In the genomic region with DNA sequence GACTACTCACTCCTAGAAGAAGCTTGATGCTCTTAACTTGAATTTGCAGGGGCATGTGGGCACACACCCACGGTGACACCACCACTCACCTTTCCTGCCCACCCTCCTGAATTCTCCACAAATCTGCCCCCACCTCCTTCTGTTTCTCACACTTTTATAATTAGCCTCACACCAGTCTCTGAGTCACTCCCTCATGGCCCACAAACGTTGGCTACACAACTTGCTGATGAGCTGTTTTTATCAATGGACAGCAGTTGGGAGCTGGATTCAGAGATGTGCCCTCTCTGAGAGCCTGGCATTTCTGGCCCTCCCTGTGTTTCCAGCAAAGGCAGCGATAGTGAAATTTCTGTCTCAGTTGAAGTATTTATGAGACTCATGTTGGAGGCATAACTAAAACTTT, we compare ENCODE assay signal across 11 cellular contexts. TPM values are rescaled to one million over a fixed set of nuclear protein-coding genes. Genes with fewer than 3 reads are reported as not detected.
A peak's percentile ranks its signal among the peaks of the same experiment; 100 is the strongest.
DNase-seq lines count a peak whose midpoint lies in the region; ATAC-seq lines count a peak whose summit lies in the region.
"Had no signal": no experiment of that assay in that cellular context is flagged by ENCODE, and none has a peak within 500 bp of the region (broad histone marks: within the 10 kb centered on the region; RNA-seq: fewer than 3 reads in every experiment).

No MANE protein-coding gene starts in this region.

- no peak overlapping the region for H4K8ac ChIP-seq in mesendoderm (ENCODE audit: low read depth, low read length)

- H2BK120ac ChIP-seq in mesendoderm (ENCODE audit: low read depth, low read length) = no peak overlapping the region

- no peaks in the 10 kb centered on the region for H3K79me1 ChIP-seq in mesendoderm (ENCODE audit: low read length)

- no peak overlapping the region for H2AK5ac ChIP-seq in mesendoderm (ENCODE audit: low read length)

- H3K27ac ChIP-seq in BLaER1 = peak overlapping the region; percentile 40; the same call in 1 of the 2 replicates
- H3K27ac ChIP-seq in CD8-positive, alpha-beta memory T cell (ENCODE audit: low read depth, low read length) = no peak overlapping the region
- H3K27ac ChIP-seq in mesendoderm (ENCODE audit: low read depth, low read length) = no peak overlapping the region

- H3K9me3 Mint-ChIP-seq in CD8-positive, alpha-beta memory T cell = no peaks in the 10 kb centered on the region

- no peak overlapping the region for H3K4ac ChIP-seq in mesendoderm (ENCODE audit: low read depth, low read length)

- H3K23ac ChIP-seq in mesendoderm (ENCODE audit: low read length) = peak overlapping the region; percentile 35

- H2BK5ac ChIP-seq in mesendoderm (ENCODE audit: low read length) = no peak overlapping the region

- H3K27ac Mint-ChIP-seq in CD8-positive, alpha-beta memory T cell = peak overlapping the region; percentile 31 to 98 (median 80)

- H3K4me3 ChIP-seq in BLaER1 = no peak overlapping the region
- H3K4me3 ChIP-seq in CD8-positive, alpha-beta memory T cell (ENCODE audit: low read length) = peak overlapping the region; percentile 13
- H3K4me3 ChIP-seq in mesendoderm (ENCODE audit: low read length) = no peak overlapping the region

- no peak overlapping the region for H3K18ac ChIP-seq in mesendoderm (ENCODE audit: low read length)

- peaks cover 32 to 35% (median 33%) of the 10 kb centered on the region in 3 donors for H3K4me1 Mint-ChIP-seq in CD8-positive, alpha-beta memory T cell

- CTCF ChIA-PET in CD8-positive, alpha-beta memory T cell (lab: Charles Lee) = no interaction called here

- no peaks in the 10 kb centered on the region for H3K27me3 ChIP-seq in BLaER1
- H3K27me3 ChIP-seq in CD8-positive, alpha-beta memory T cell (ENCODE audit: insufficient read depth, low read length, poor library complexity, severe bottlenecking) = no peaks in the 10 kb centered on the region
- H3K27me3 ChIP-seq in mesendoderm (ENCODE audit: insufficient read depth, low read length, poor library complexity) = no peaks in the 10 kb centered on the region

- no peaks in the 10 kb centered on the region for H3K9me3 ChIP-seq in BLaER1
- H3K9me3 ChIP-seq in CD8-positive, alpha-beta memory T cell (ENCODE audit: low read length) = no peaks in the 10 kb centered on the region

- peak overlapping the region; percentile 70; the same call in 1 of the 2 replicates for H3K4me2 ChIP-seq in BLaER1
- H3K4me2 ChIP-seq in mesendoderm (ENCODE audit: low read length) = no peak overlapping the region

- no peaks in the 10 kb centered on the region for H3K79me2 ChIP-seq in mesendoderm (ENCODE audit: control insufficient read depth, insufficient read depth, low read length)

- WGBS in mesendoderm (ENCODE audit: extremely low coverage, insufficient coverage, low lambda C conversion rate) = no CpG with 5 or more reads among the region's 3 CpGs

- H3K4me3 Mint-ChIP-seq in CD8-positive, alpha-beta memory T cell = peak overlapping the region; percentile 44 to 92 (median 87)

- peaks cover 24% of the 10 kb centered on the region for H3K4me1 ChIP-seq in BLaER1
- peaks cover 11% of the 10 kb centered on the region for H3K4me1 ChIP-seq in CD8-positive, alpha-beta memory T cell (ENCODE audit: insufficient read depth, low read length)
- peaks cover 2% of the 10 kb centered on the region for H3K4me1 ChIP-seq in mesendoderm (ENCODE audit: control insufficient read depth, low read depth, low read length)

- no peak overlapping the region for H3K56ac ChIP-seq in mesendoderm (ENCODE audit: low read length)

- H3K36me3 ChIP-seq in BLaER1 (no peaks in the 10 kb centered on the region), mesendoderm (ENCODE audit: control insufficient read depth, insufficient read depth, low read length) (no peaks in the 10 kb centered on the region)
- no peaks in the 10 kb centered on the region for H3K36me3 ChIP-seq in CD8-positive, alpha-beta memory T cell (ENCODE audit: insufficient read depth, low read length)

- peaks cover 0 to 3% of the 10 kb centered on the region in 2 donors for H3K27me3 Mint-ChIP-seq in CD8-positive, alpha-beta memory T cell

- POLR2A ChIA-PET in CD8-positive, alpha-beta memory T cell (lab: Charles Lee) = no interaction called here

- no peaks in the 10 kb centered on the region for H4K20me1 ChIP-seq in BLaER1

- H3K9ac ChIP-seq in BLaER1 (no peak overlapping the region), mesendoderm (ENCODE audit: low read length) (no peak overlapping the region)

- H2BK15ac ChIP-seq in mesendoderm (replicated peaks; ENCODE audit: low read depth) = no peak overlapping the region

- ATAC-seq in HG02763 (IDR thresholded peaks at IDR 0.05; ENCODE audit: unreplicated experiment) = no peak
- ATAC-seq: sciatic nerve had no signal

- H4K5ac ChIP-seq in mesendoderm (ENCODE audit: low read length) = no peak overlapping the region

- DNase-seq in CD8-positive, alpha-beta memory T cell = no peak
- peak; percentile 8 for DNase-seq in activated T-helper 9 cell treated with anti-CD3 and anti-CD28 coated beads, Interleukin-2, amount 50 U/mL, for 16 hours (ENCODE audit: low read depth)
- DNase-seq in mesendoderm (no peak), NCI-H2227 (lab: John Stamatoyannopoulos, UW; ENCODE audit: unreplicated experiment) (no peak), retina (no peak), islet precursor cell (no peak)
- DNase-seq: anterior cingulate cortex, RPMI8226 had no signal

- H3K36me3 Mint-ChIP-seq in CD8-positive, alpha-beta memory T cell = peaks cover 0 to 2% (median 0%) of the 10 kb centered on the region in 3 donors

RNA-seq across cellular contexts. Expression of gene COLQ, which starts 1.3 kb away (rescaled TPM):
- 1 to 10 TPM; 1.1 to 1.6 TPM for total RNA-seq in CD8-positive, alpha-beta memory T cell
- 17.3 TPM for polyA plus RNA-seq in CD8-positive, alpha-beta memory T cell
- 0.66 TPM for polyA plus RNA-seq in mesendoderm (2013, experiment 1 of 2)
- 0.56 TPM for polyA plus RNA-seq in mesendoderm (2013, experiment 2 of 2)
